ENCODE assay signal across 8 cellular contexts in genomic region chr12:122080149-122081107, GRCh38. TPM values are rescaled to one million over a fixed set of nuclear protein-coding genes. Genes with fewer than 3 reads are reported as not detected.
A peak's percentile ranks its signal among the peaks of the same experiment; 100 is the strongest.
DNase-seq lines count a peak whose midpoint lies in the region; ATAC-seq, FAIRE-seq and TF ChIP-seq lines count a peak whose summit lies in the region.

No MANE protein-coding gene starts in this region.

- peaks cover 54% of the 10 kb centered on the region for H3K79me2 ChIP-seq in SU-DHL-6 (ENCODE audit: insufficient read depth, low read length)
- peaks cover 54% of the 10 kb centered on the region for H3K79me2 ChIP-seq in endothelial cell of umbilical vein (ENCODE audit: control insufficient read depth, insufficient read depth, low read length)

- TSS peak; percentile 28 for BruUV-seq in endothelial cell of umbilical vein (replicated peaks; lab: Mats Ljungman, UMichigan)

- FAIRE-seq in endothelial cell of umbilical vein (lab: Jason Lieb, UNC) = peak; percentile 99

- dilution Hi-C loops in endothelial cell of umbilical vein (cut with MboI; ENCODE audit: extremely low pct_ligation_motif_present, low sequenced_read_pairs) = no loop called here

- H3K9me2 ChIP-seq in SU-DHL-6 (replicated peaks; ENCODE audit: insufficient read depth, low read length) = no peaks in the 10 kb centered on the region

- peak overlapping the region; percentile 98 for H3K4me2 ChIP-seq in SU-DHL-6 (ENCODE audit: low read depth, low read length, poor library complexity, severe bottlenecking)
- H3K4me2 ChIP-seq in endothelial cell of umbilical vein (ENCODE audit: insufficient read depth, low read length) = peak overlapping the region; percentile 85

- no peaks in the 10 kb centered on the region for H3K9me3 ChIP-seq in CD8-positive, alpha-beta T cell (ENCODE audit: low read length)
- H3K9me3 ChIP-seq in SU-DHL-6 (ENCODE audit: insufficient read depth, low read length) (no peaks in the 10 kb centered on the region), endothelial cell of umbilical vein (replicated peaks; ENCODE audit: control insufficient read depth, insufficient read depth, low read length) (no peaks in the 10 kb centered on the region), mucosa of descending colon (no peaks in the 10 kb centered on the region), upper lobe of right lung (no peaks in the 10 kb centered on the region)

- peak overlapping the region; percentile 91 for H3K4me3 Mint-ChIP-seq in CD8-positive, alpha-beta T cell

- H3K4me1 Mint-ChIP-seq in CD8-positive, alpha-beta T cell (ENCODE audit: low read depth) = peaks cover 58% of the 10 kb centered on the region

- H3K27ac Mint-ChIP-seq in CD8-positive, alpha-beta T cell = peak overlapping the region; percentile 91

- no peaks in the 10 kb centered on the region for H3K27me3 Mint-ChIP-seq in CD8-positive, alpha-beta T cell (ENCODE audit: low read depth)

- POLR2A ChIA-PET in CD8-positive, alpha-beta T cell (lab: Charles Lee) = interaction anchor here (0.7 to 3.5 kb wide), 8 partner anchors 11 to 43 kb away, joined by 3 to 34 read pairs (median 7); no protein-coding TSS in a partner anchor
- POLR2A ChIA-PET in endothelial cell of umbilical vein (lab: Charles Lee) = interaction anchor here (1.1 to 2.3 kb wide), 4 partner anchors 8 to 43 kb away, joined by 3 to 12 read pairs (median 5); no protein-coding TSS in a partner anchor

- peak overlapping the region; percentile 53 for H3K27ac ChIP-seq in CD8-positive, alpha-beta T cell (ENCODE audit: low read depth, low read length)
- peak overlapping the region; percentile 53 for H3K27ac ChIP-seq in SU-DHL-6 (ENCODE audit: low read depth, low read length)
- H3K27ac ChIP-seq in endothelial cell of umbilical vein (ENCODE audit: insufficient read depth, low read depth, low read length) = peak overlapping the region; percentile 76
- peak overlapping the region; percentile 87 for H3K27ac ChIP-seq in upper lobe of right lung

- H3K36me3 Mint-ChIP-seq in CD8-positive, alpha-beta T cell = peaks cover 39% of the 10 kb centered on the region

- H3F3A ChIP-seq in SU-DHL-6 (ENCODE audit: insufficient read depth) = peaks cover 21% of the 10 kb centered on the region

- no peak for TF ChIP-seq CTCF in CD8-positive, alpha-beta T cell (IDR thresholded peaks at IDR 0.05)
- no peak for TF ChIP-seq CTCF in SU-DHL-6 (IDR thresholded peaks at IDR 0.05; ENCODE audit: insufficient read depth, low read length, poor library complexity, severe bottlenecking)
- no peak for TF ChIP-seq CTCF in endothelial cell of umbilical vein (IDR thresholded peaks at IDR 0.05; ENCODE audit: extremely low read depth in 1 of 2, insufficient read depth in 1 of 2, low read depth in 1 of 2, low read length in 2 of 2)
- TF ChIP-seq CTCF in mucosa of descending colon (IDR thresholded peaks at IDR 0.05) = no peak
- TF ChIP-seq CTCF in upper lobe of right lung (IDR thresholded peaks at IDR 0.05) = no peak

- H3K27me3 ChIP-seq in CD8-positive, alpha-beta T cell (ENCODE audit: insufficient read depth, low read length) = no peaks in the 10 kb centered on the region
- H3K27me3 ChIP-seq in SU-DHL-6 (ENCODE audit: low read length) (no peaks in the 10 kb centered on the region), endothelial cell of umbilical vein (ENCODE audit: control insufficient read depth in 2 of 2, insufficient read depth in 2 of 2, low read length in 2 of 2) (no peaks in the 10 kb centered on the region), upper lobe of right lung (no peaks in the 10 kb centered on the region)

- intact Hi-C loops in CD8-positive, alpha-beta T cell (cut with DNase I, micrococcal nuclease) = loop anchor here in 1 of 2 experiments (2.0 kb wide), 1 partner anchor 20 kb away; no protein-coding TSS in a partner anchor
- intact Hi-C loops in endothelial cell of umbilical vein (cut with micrococcal nuclease) (loop anchor here (1.0 kb wide), 1 partner anchor 43 kb away; no protein-coding TSS in a partner anchor), mucosa of descending colon (cut with DNase I, micrococcal nuclease) (loop anchor here in 1 of 2 donors (2.0 kb wide), 1 partner anchor 42 kb away; no protein-coding TSS in a partner anchor), upper lobe of right lung (cut with DNase I) (no loop called here)

- no peak for ATAC-seq in CD8-positive, alpha-beta T cell
- ATAC-seq in mucosa of descending colon (peak; percentile 14), upper lobe of right lung (peak; percentile 59), GM19395 (IDR thresholded peaks at IDR 0.05; ENCODE audit: unreplicated experiment) (no peak)

- peak overlapping the region; percentile 68 for H3K4me3 ChIP-seq in CD8-positive, alpha-beta T cell (ENCODE audit: low read depth, low read length)
- H3K4me3 ChIP-seq in SU-DHL-6 (ENCODE audit: insufficient read depth, low read length, poor library complexity, severe bottlenecking) = peak overlapping the region; percentile 98
- peak overlapping the region; percentile 44 to 76 (median 44) for H3K4me3 ChIP-seq in endothelial cell of umbilical vein (replicated peaks in 1 of 3; ENCODE audit: insufficient read depth in 1 of 3, low read depth in 1 of 3, low read length in 3 of 3)
- H3K4me3 ChIP-seq in mucosa of descending colon = peak overlapping the region; percentile 77
- H3K4me3 ChIP-seq in upper lobe of right lung = peak overlapping the region; percentile 81

- CTCF ChIA-PET in CD8-positive, alpha-beta T cell (lab: Charles Lee) = interaction anchor here (0.7 to 4.0 kb wide), 11 partner anchors 8 to 152 kb away, joined by 3 to 38 read pairs (median 5); no protein-coding TSS in a partner anchor
- CTCF ChIA-PET in endothelial cell of umbilical vein (lab: Charles Lee) = interaction anchor here (0.7 to 3.9 kb wide), 13 partner anchors 15 to 164 kb away, joined by 3 to 42 read pairs (median 5); partner anchors contain the start of gene CFAP251

- TF ChIP-seq POLR2A in endothelial cell of umbilical vein (IDR thresholded peaks at IDR 0.05; ENCODE audit: low read depth, low read length) = peak; percentile 80

- H3K36me3 ChIP-seq in CD8-positive, alpha-beta T cell (ENCODE audit: insufficient read depth, low read length) = peaks cover 4% of the 10 kb centered on the region
- H3K36me3 ChIP-seq in SU-DHL-6 (ENCODE audit: low read length) (no peaks in the 10 kb centered on the region), endothelial cell of umbilical vein (ENCODE audit: control insufficient read depth in 2 of 2, extremely low read depth in 1 of 2, insufficient read depth in 2 of 2, low read length in 2 of 2) (peaks cover 2 to 3% of the 10 kb centered on the region in 2 experiments), mucosa of descending colon (ENCODE audit: low read depth) (no peaks in the 10 kb centered on the region), upper lobe of right lung (peaks cover 14% of the 10 kb centered on the region)

- no peaks in the 10 kb centered on the region for H3K9me3 Mint-ChIP-seq in CD8-positive, alpha-beta T cell

- H3K4me1 ChIP-seq in CD8-positive, alpha-beta T cell (ENCODE audit: insufficient read depth, low read length) = peaks cover 48% of the 10 kb centered on the region
- H3K4me1 ChIP-seq in endothelial cell of umbilical vein (ENCODE audit: control insufficient read depth, extremely low read depth, insufficient read depth, low read length) = peaks cover 36% of the 10 kb centered on the region
- H3K4me1 ChIP-seq in mucosa of descending colon (ENCODE audit: low read depth) = peaks cover 40% of the 10 kb centered on the region
- H3K4me1 ChIP-seq in upper lobe of right lung = peaks cover 34% of the 10 kb centered on the region

- H4K20me1 ChIP-seq in SU-DHL-6 (ENCODE audit: low read depth, low read length) (no peaks in the 10 kb centered on the region; the same call in 1 of the 2 replicates), endothelial cell of umbilical vein (replicated peaks; ENCODE audit: control insufficient read depth, extremely low read depth, insufficient read depth, low read length) (no peaks in the 10 kb centered on the region)

- no peak overlapping the region for H2AFZ ChIP-seq in SU-DHL-6 (ENCODE audit: low read depth, low read length, severe bottlenecking)
- no peak overlapping the region for H2AFZ ChIP-seq in endothelial cell of umbilical vein (ENCODE audit: low read depth, low read length)

- H3K9me1 ChIP-seq in endothelial cell of umbilical vein (replicated peaks; ENCODE audit: control insufficient read depth, extremely low read depth, insufficient read depth, low read length) = no peaks in the 10 kb centered on the region

- peak overlapping the region; percentile 82 for H3K9ac ChIP-seq in SU-DHL-6 (ENCODE audit: low read length)
- H3K9ac ChIP-seq in endothelial cell of umbilical vein (replicated peaks; ENCODE audit: extremely low read depth, insufficient read depth, low read length) = peak overlapping the region; percentile 60

- no peak for DNase-seq in CD8-positive, alpha-beta T cell
- DNase-seq in HT1080 (ENCODE audit: low read depth) (peak; percentile 90), endothelial cell of umbilical vein (ENCODE audit: low read depth, low spot score) (peak; percentile 91), mucosa of descending colon (peak; percentile 64 to 74 (median 68)), upper lobe of right lung (peak; percentile 61), ecto neural progenitor cell (ENCODE audit: low spot score) (no peak)

RNA-seq across cellular contexts. Expression of gene MLXIP, which starts 1.9 kb away (rescaled TPM):
- 100 to 1,000 TPM; 117 to 132 TPM for total RNA-seq in CD8-positive, alpha-beta T cell
- total RNA-seq in HT1080 (2014; rRNA removed; shearing (Covaris generic)) = 7.8 and 10.9 TPM in 2 replicates
- 14.3 and 18.6 TPM in 2 replicates for polyA plus RNA-seq in HT1080 (2015; cell fraction: cytosol; rRNA removed)
- 30.5 and 36.4 TPM in 2 replicates for polyA plus RNA-seq in HT1080 (2015; cell fraction: nucleus; rRNA removed)
- total RNA-seq in endothelial cell of umbilical vein = 65.5 and 72.5 TPM in 2 replicates
- 22.0 and 37.6 TPM in 2 replicates for polyA plus RNA-seq in endothelial cell of umbilical vein
- 17.9 and 18.2 TPM in 2 replicates for polyA plus RNA-seq in endothelial cell of umbilical vein (2011; cell fraction: cytosol; rRNA removed)
- 60.6 and 101 TPM in 2 replicates for polyA plus RNA-seq in endothelial cell of umbilical vein (2011; cell fraction: nucleus; rRNA removed)
- polyA plus RNA-seq in endothelial cell of umbilical vein (2012) = 43.7 and 45.8 TPM in 2 replicates
- polyA minus RNA-seq in endothelial cell of umbilical vein = 26.9 and 34.4 TPM in 2 replicates
- polyA minus RNA-seq in endothelial cell of umbilical vein (2011; cell fraction: cytosol; rRNA and poly(A)+ RNA removed) = 26.7 TPM
- 31.4 and 46.2 TPM in 2 replicates for polyA minus RNA-seq in endothelial cell of umbilical vein (2011; cell fraction: nucleus; rRNA and poly(A)+ RNA removed)
- 100 to 1,000 TPM; 194 to 230 (median 201) TPM for total RNA-seq in mucosa of descending colon
- total RNA-seq in upper lobe of right lung = 57.4 TPM

RNA-seq across cellular contexts. Expression of gene BCL7A, which starts 58.7 kb away (rescaled TPM):
- total RNA-seq in CD8-positive, alpha-beta T cell = 1 to 10 TPM; 6.8 to 7.8 TPM
- total RNA-seq in HT1080 (2014; rRNA removed; shearing (Covaris generic)) = 7.2 and 10.3 TPM in 2 replicates
- 12.7 and 14.6 TPM in 2 replicates for polyA plus RNA-seq in HT1080 (2015; cell fraction: cytosol; rRNA removed)
- polyA plus RNA-seq in HT1080 (2015; cell fraction: nucleus; rRNA removed) = 9.9 and 12.1 TPM in 2 replicates
- 11.1 and 12.6 TPM in 2 replicates for total RNA-seq in endothelial cell of umbilical vein
- 9.5 and 9.7 TPM in 2 replicates for polyA plus RNA-seq in endothelial cell of umbilical vein
- 7.0 and 7.9 TPM in 2 replicates for polyA plus RNA-seq in endothelial cell of umbilical vein (2011; cell fraction: cytosol; rRNA removed)
- polyA plus RNA-seq in endothelial cell of umbilical vein (2011; cell fraction: nucleus; rRNA removed) = 6.7 and 7.3 TPM in 2 replicates
- 10.1 and 10.4 TPM in 2 replicates for polyA plus RNA-seq in endothelial cell of umbilical vein (2012)
- polyA minus RNA-seq in endothelial cell of umbilical vein = 6.7 and 6.9 TPM in 2 replicates
- polyA minus RNA-seq in endothelial cell of umbilical vein (2011; cell fraction: cytosol; rRNA and poly(A)+ RNA removed) = 2.7 TPM
- polyA minus RNA-seq in endothelial cell of umbilical vein (2011; cell fraction: nucleus; rRNA and poly(A)+ RNA removed) = 3.6 and 4.9 TPM in 2 replicates
- 10 to 100 TPM in 1 of 3 donors, 1 to 10 TPM in 2; 5.2 to 11.6 (median 5.7) TPM for total RNA-seq in mucosa of descending colon
- total RNA-seq in upper lobe of right lung = 11.4 TPM

Comparison
In these comparisons a context has a peak if more than half of its experiments do, and no peak if none do; other contexts are left out.
1. ATAC-seq: peak in mucosa of descending colon (single experiment) and upper lobe of right lung (single experiment); none in CD8-positive, alpha-beta T cell (single experiment) and GM19395 (single experiment).
2. DNase-seq: peak in HT1080 (single experiment), endothelial cell of umbilical vein (single experiment), mucosa of descending colon (3 of 3) and upper lobe of right lung (single experiment); none in CD8-positive, alpha-beta T cell (0 of 7) and ecto neural progenitor cell (single experiment).
3. H3K4me3 ChIP-seq: peak in every context shown above with its lines; median percentile 98 in SU-DHL-6; 81 in upper lobe of right lung; 77 in mucosa of descending colon; 68 in CD8-positive, alpha-beta T cell; 44 in endothelial cell of umbilical vein.
4. Peak in every context shown above with its lines, with median percentiles within 50 percentile points of each other: H3K27ac ChIP-seq.